In the genomic region with DNA sequence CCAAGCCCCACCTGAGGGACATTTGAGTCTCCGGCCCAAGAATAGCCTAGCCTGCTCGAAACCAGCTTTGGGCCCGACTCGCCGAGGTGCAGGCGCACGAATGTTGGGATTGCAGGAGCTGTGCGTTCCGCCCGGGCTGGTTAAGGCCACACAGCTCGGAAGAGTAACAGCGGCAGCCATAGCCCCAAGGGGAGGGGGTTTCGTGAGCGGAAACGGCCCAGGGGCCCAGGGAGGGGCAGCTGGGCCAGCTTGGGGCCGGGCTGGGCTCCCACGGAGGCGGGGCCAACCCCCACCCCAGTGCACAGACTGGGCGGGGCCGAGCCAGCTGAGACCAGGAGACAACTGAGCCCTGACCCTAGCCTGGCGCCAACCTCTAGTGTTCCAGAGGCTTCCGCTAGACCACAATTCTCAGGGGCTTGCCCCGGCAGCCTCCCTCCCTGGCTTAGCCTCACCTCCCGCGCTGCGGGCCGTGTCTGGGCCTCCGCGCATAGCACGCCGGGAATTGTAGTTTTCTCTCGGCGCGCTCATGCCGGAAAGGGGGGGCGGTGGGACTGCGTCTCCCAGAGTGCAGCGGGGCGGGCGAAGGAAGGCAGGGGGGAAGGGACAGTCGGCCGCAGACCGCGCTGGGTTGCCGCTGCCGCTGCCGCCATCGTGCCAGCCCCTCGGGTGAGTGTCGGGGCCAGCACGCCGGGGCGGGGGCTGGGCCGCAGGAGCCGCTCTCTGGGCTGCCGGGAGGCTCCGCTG, we compare ENCODE assay signal across 8 cellular contexts. TPM values are rescaled to one million over a fixed set of nuclear protein-coding genes. Genes with fewer than 3 reads are reported as not detected.
DNase-seq lines count a peak whose midpoint lies in the region; ATAC-seq and TF ChIP-seq lines count a peak whose summit lies in the region.

A gene (plus strand): TSS at position 614 of the 744 bp plus-strand sequence. CDS start 18,198 bp downstream, outside the sequence.

- H3K27me3 ChIP-seq in GM06990 (replicated peaks; ENCODE audit: control insufficient read depth, insufficient read depth, low read length) (no peaks in the 10 kb centered on the region), osteoblast (ENCODE audit: insufficient read depth, low read length) (no peaks in the 10 kb centered on the region), thoracic aorta (replicated peaks; ENCODE audit: insufficient read depth) (no peaks in the 10 kb centered on the region)

- H3K36me3 Mint-ChIP-seq in activated naive CD4-positive, alpha-beta T cell treated with anti-CD3 and anti-CD28 coated beads, Interleukin-2, amount 50 U/mL, for 72 hours = peaks cover 24 to 33% of the 10 kb centered on the region in 2 donors

- no peaks in the 10 kb centered on the region for H3K36me3 ChIP-seq in GM06990 (ENCODE audit: control insufficient read depth, insufficient read depth, low read length)
- H3K36me3 ChIP-seq in osteoblast (ENCODE audit: insufficient read depth, low read length) = peaks cover 7% of the 10 kb centered on the region
- H3K36me3 ChIP-seq in thoracic aorta = peaks cover 2% of the 10 kb centered on the region

- H4K20me1 ChIP-seq in osteoblast (ENCODE audit: insufficient read depth, low read length) = peaks cover 26% of the 10 kb centered on the region

- peak within 1 kb of the TSS; percentile 96 for H3K4me3 ChIP-seq in GM06990 (replicated peaks; ENCODE audit: low read depth, low read length)
- H3K4me3 ChIP-seq in osteoblast (ENCODE audit: insufficient read depth, low read length) = peak within 1 kb of the TSS; percentile 98
- peak within 1 kb of the TSS; percentile 100 for H3K4me3 ChIP-seq in thoracic aorta

- H3K9me3 Mint-ChIP-seq in activated naive CD4-positive, alpha-beta T cell treated with anti-CD3 and anti-CD28 coated beads, Interleukin-2, amount 50 U/mL, for 72 hours = no peaks in the 10 kb centered on the region

- peaks cover 78% of the 10 kb centered on the region for H3K79me2 ChIP-seq in osteoblast (ENCODE audit: insufficient read depth, low read length)

- H3K9me3 ChIP-seq in osteoblast (ENCODE audit: low read depth, low read length) (no peaks in the 10 kb centered on the region), thoracic aorta (no peaks in the 10 kb centered on the region)

- DNase-seq in GM06990 (ENCODE audit: extremely low read depth, insufficient read length) (peak; percentile 95), NCI-H1092 treated with DMSO at 0.1 percent for 48 hours (lab: John Stamatoyannopoulos, UW) (peak; percentile 94), SKM-1 (lab: John Stamatoyannopoulos, UW; ENCODE audit: unreplicated experiment) (peak; percentile 94), glomerular endothelial cell (ENCODE audit: extremely low read depth, low read depth, low spot score) (no peak), osteoblast (ENCODE audit: insufficient read length, low spot score, missing footprints) (peak; percentile 99), thoracic aorta (ENCODE audit: low spot score) (peak; percentile 73)
- peak; percentile 95 to 97 for DNase-seq in activated naive CD4-positive, alpha-beta T cell treated with anti-CD3 and anti-CD28 coated beads, Interleukin-2, amount 50 U/mL, for 72 hours (ENCODE audit: low spot score in 2 of 2)

- TF ChIP-seq CTCF in GM06990 (IDR thresholded peaks at IDR 0.05; ENCODE audit: insufficient read depth, low read length, poor library complexity, severe bottlenecking) (no peak), osteoblast (IDR thresholded peaks at IDR 0.05; ENCODE audit: extremely low read depth, low read depth, low read length) (no peak), thoracic aorta (IDR thresholded peaks at IDR 0.05) (no peak)

- H3K4me1 ChIP-seq in osteoblast (ENCODE audit: insufficient read depth, low read length) = peaks cover 42% of the 10 kb centered on the region
- peaks cover 40 to 52% of the 10 kb centered on the region in 2 donors for H3K4me1 ChIP-seq in thoracic aorta (ENCODE audit: control insufficient read depth in 1 of 2, low read depth in 2 of 2)

- peak within 1 kb of the TSS; percentile 82 for H2AFZ ChIP-seq in osteoblast (ENCODE audit: low read length)

- peak within 1 kb of the TSS; percentile 90 to 97 for H3K27ac Mint-ChIP-seq in activated naive CD4-positive, alpha-beta T cell treated with anti-CD3 and anti-CD28 coated beads, Interleukin-2, amount 50 U/mL, for 72 hours

- peak; percentile 56 for ATAC-seq in HG02588 (IDR thresholded peaks at IDR 0.05; ENCODE audit: unreplicated experiment)
- ATAC-seq in activated naive CD4-positive, alpha-beta T cell treated with anti-CD3 and anti-CD28 coated beads, Interleukin-2, amount 50 U/mL, for 72 hours = peak; percentile 74 to 76
- ATAC-seq in thoracic aorta (ENCODE audit: insufficient number of reproducible peaks, low FRiP score, low read depth) = peak; percentile 81

- H3K27ac ChIP-seq in osteoblast (ENCODE audit: low read depth, low read length) (peak within 1 kb of the TSS; percentile 86), thoracic aorta (peak within 1 kb of the TSS; percentile 89 to 97)

- peak within 1 kb of the TSS; percentile 96 for H3K4me2 ChIP-seq in osteoblast (ENCODE audit: insufficient read depth, low read length)

RNA-seq across cellular contexts. Expression of the gene that starts here (rescaled TPM):
- total RNA-seq in activated naive CD4-positive, alpha-beta T cell treated with anti-CD3 and anti-CD28 coated beads, Interleukin-2, amount 50 U/mL, for 72 hours = 100 to 1,000 TPM; 111 to 160 TPM
- 253 and 269 TPM in 2 replicates for total RNA-seq in glomerular endothelial cell
- total RNA-seq in osteoblast = 203 TPM in 2 replicates
- total RNA-seq in thoracic aorta = 100 to 1,000 TPM in 1 of 2 donors, 10 to 100 TPM in 1; 79.0 to 172 TPM
